Comparison of ENCODE assay signal across 18 cellular contexts in the genomic region with DNA sequence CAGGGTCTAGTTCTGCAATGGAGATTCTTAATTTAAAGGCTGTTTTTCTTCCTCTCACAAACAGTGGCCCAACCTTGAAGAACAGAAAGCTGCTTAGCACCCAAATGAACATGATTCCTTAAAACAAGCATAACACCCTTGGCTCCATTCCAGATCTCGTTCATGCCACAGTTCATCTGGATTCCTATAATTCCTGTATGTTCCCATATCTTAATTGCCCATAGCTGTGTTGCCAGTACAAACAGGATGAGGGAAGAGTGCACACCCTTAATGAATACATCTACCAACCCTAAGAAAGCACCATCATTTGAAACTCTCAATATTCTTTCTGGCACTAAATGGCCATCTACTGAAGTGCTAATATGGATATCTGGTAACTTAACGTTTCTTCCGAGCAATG. TPM values are rescaled to one million over a fixed set of nuclear protein-coding genes. Genes with fewer than 3 reads are reported as not detected.
DNase-seq lines count a peak whose midpoint lies in the region; ATAC-seq, FAIRE-seq and TF ChIP-seq lines count a peak whose summit lies in the region.
"Had no signal": no experiment of that assay in that cellular context is flagged by ENCODE, and none has a peak within 500 bp of the region (broad histone marks: within the 10 kb centered on the region; RNA-seq: fewer than 3 reads in every experiment).

No MANE protein-coding gene starts in this region.

- H3K9me3 ChIP-seq in small intestine (ENCODE audit: control insufficient read depth, low read depth) (no peaks in the 10 kb centered on the region), BE2C (no peaks in the 10 kb centered on the region)
- H3K9me3 ChIP-seq: body of pancreas, mucosa of descending colon, pancreas had no signal

- H3K27me3 ChIP-seq in small intestine (ENCODE audit: control insufficient read depth in 2 of 2, insufficient read depth in 2 of 2, low read length in 2 of 2) (no peaks in the 10 kb centered on the region), BE2C (no peaks in the 10 kb centered on the region)
- H3K27me3 ChIP-seq: body of pancreas, pancreas had no signal

- WGBS in small intestine, 3 donors = 58 to 61% (median 58%) methylated on average over 3 of the region's 3 CpGs

- H3K4me1 ChIP-seq in small intestine (ENCODE audit: control insufficient read depth in 2 of 2, insufficient read depth in 1 of 2, low read depth in 1 of 2, low read length in 1 of 2) (no peaks in the 10 kb centered on the region), BE2C (no peaks in the 10 kb centered on the region)
- H3K4me1 ChIP-seq: body of pancreas, pancreas had no signal

- ATAC-seq in GM19023 (IDR thresholded peaks at IDR 0.05; ENCODE audit: unreplicated experiment) = no peak
- ATAC-seq: activated T-helper 17 cell treated with anti-CD3 and anti-CD28 coated beads, Interleukin-2, amount 50 U/mL, for 72 hours; body of pancreas; mucosa of descending colon; pancreas had no signal

- FAIRE-seq in small intestine (lab: Jason Lieb, UNC) = no peak
- FAIRE-seq: pancreas, TTC549 had no signal

- DNase-seq in SIG-M5 treated with dmso at 0.1 percent for 504 hours (lab: John Stamatoyannopoulos, UW; ENCODE audit: unreplicated experiment) = peak; percentile 41
- DNase-seq in SIG-M5 (lab: John Stamatoyannopoulos, UW) = no peak
- peak; percentile 57 for DNase-seq in NCI-H82 (lab: John Stamatoyannopoulos, UW)
- peak; percentile 53 for DNase-seq in dedifferentiated amniotic fluid mesenchymal stem cell (ENCODE audit: extremely low spot score)
- DNase-seq in small intestine = peak; percentile 7
- DNase-seq in BE2C = no peak
- DNase-seq in activated CD4-positive, alpha-beta T cell treated with anti-CD3 and anti-CD28 coated beads for 1 hour = no peak
- DNase-seq: activated CD4-positive, alpha-beta memory T cell treated with anti-CD3 and anti-CD28 coated beads, Interleukin-2, amount 10 ng/mL, durations not matched to agents 7 days and 5 days; body of pancreas; DMS79; effector memory CD4-positive, alpha-beta T cell; islet precursor cell; pancreas; Right ventricle myocardium superior had no signal

- no peak overlapping the region for H3K4me3 ChIP-seq in small intestine (ENCODE audit: low read depth in 1 of 2, low read length in 2 of 2)
- H3K4me3 ChIP-seq in BE2C (ENCODE audit: low read depth, low read length) = no peak overlapping the region
- H3K4me3 ChIP-seq: body of pancreas, mucosa of descending colon, pancreas had no signal

- no peak overlapping the region for H3K27ac ChIP-seq in small intestine (ENCODE audit: low read depth in 1 of 2, low read length in 1 of 2)
- H3K27ac ChIP-seq: body of pancreas, pancreas had no signal

- no peaks in the 10 kb centered on the region for H3K36me3 ChIP-seq in small intestine (ENCODE audit: control insufficient read depth in 2 of 2, insufficient read depth in 2 of 2, low read length in 2 of 2)
- H3K36me3 ChIP-seq in BE2C = no peaks in the 10 kb centered on the region
- H3K36me3 ChIP-seq: pancreas had no signal

- no peak for TF ChIP-seq CTCF in BE2C (IDR thresholded peaks at IDR 0.05; ENCODE audit: low read depth, low read length)

RNA-seq across cellular contexts. Expression of a gene that starts 45.5 kb away (rescaled TPM):
- polyA plus RNA-seq in small intestine = under 1 TPM in 2 of 3 donors, not detected in 1; 0.49 to 0.81 TPM
- not detected for polyA plus RNA-seq in BE2C (2012; ENCODE audit: insufficient read depth, insufficient read length, low read depth)

Comparison
In these comparisons a context has a peak if more than half of its experiments do, and no peak if none do; other contexts are left out.
1. DNase-seq: peak in SIG-M5 treated with dmso at 0.1 percent for 504 hours (single experiment), NCI-H82 (single experiment), dedifferentiated amniotic fluid mesenchymal stem cell (single experiment) and small intestine (single experiment); none in SIG-M5 (single experiment), BE2C (single experiment) and activated CD4-positive, alpha-beta T cell treated with anti-CD3 and anti-CD28 coated beads for 1 hour (single experiment).